Comparison of ENCODE assay signal across 1 cellular context in the genomic region with DNA sequence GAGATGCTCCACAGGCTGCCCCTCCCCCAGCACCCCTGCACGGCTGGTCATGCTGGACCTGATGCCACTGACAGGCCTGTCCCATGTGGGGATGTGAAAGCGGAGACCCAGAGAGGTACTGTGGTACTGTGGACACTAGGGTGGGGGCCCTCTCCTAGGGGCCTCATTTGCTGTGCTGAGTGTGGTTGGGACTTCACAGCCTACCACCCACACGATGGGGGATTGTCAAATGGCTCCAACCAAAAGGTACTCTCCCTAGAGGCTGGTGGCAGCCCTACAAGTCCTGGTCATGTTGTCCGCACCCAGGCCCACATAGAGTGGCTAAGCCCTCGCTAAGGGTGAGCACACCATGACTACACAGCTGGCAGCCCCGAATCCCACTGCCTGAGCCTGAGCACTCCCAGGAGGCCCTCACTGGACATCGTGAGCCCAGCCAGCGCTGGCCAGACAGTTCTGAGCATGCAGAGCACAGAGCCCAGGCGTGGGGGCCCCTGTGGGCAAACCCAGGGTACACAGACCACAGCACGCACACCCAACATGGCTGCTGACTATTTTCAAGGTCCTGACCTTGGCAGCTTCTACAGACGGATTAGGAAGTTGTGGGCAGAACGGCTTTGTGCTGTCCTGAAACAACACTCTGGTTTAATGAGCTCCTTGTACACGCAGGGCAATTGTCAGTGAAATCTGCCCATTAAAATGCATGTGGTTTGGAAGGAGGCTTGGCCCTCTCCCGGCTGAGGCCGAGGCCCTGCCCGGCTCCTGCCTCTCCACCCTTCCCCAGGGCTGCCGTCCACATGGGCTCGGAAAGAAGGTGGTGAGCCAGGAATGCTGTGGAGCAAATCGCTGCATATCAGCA.
TF ChIP-seq lines count a peak whose summit lies in the region.

No MANE protein-coding gene starts in this region.

TF ChIP-seq in endothelial cell of umbilical vein, 7 proteins besides CTCF, POLR2A, EP300 and RAD21:
- TF ChIP-seq MYC (IDR thresholded peaks at IDR 0.05; ENCODE audit: low read depth, low read length) = no peak
- TF ChIP-seq POLR2AphosphoS5 (IDR thresholded peaks at IDR 0.05; ENCODE audit: insufficient read depth, low read depth, low read length) = no peak
- no peak for TF ChIP-seq EZH2 (IDR thresholded peaks at IDR 0.05; ENCODE audit: borderline replicate concordance, low read depth, low read length, severe bottlenecking)
- TF ChIP-seq GATA2 (IDR thresholded peaks at IDR 0.05; ENCODE audit: insufficient read depth, insufficient read length, low read depth, low read length) = no peak
- TF ChIP-seq, protein P1, sequence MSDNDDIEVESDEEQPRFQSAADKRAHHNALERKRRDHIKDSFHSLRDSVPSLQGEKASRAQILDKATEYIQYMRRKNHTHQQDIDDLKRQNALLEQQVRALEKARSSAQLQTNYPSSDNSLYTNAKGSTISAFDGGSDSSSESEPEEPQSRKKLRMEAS (IDR thresholded peaks at IDR 0.05; ENCODE audit: insufficient read depth, insufficient read length) = no peak
- no peak for TF ChIP-seq JUN (IDR thresholded peaks at IDR 0.05; ENCODE audit: borderline replicate concordance, insufficient read depth, insufficient read length, low read depth)
- no peak for TF ChIP-seq FOS (IDR thresholded peaks at IDR 0.05; ENCODE audit: borderline replicate concordance, insufficient read depth, low read length)
